8 cellular contexts compared by ENCODE assay signal in genomic region chr1:10867138-10867721, GRCh38.
DNase-seq lines count a peak whose midpoint lies in the region; ATAC-seq and TF ChIP-seq lines count a peak whose summit lies in the region.

No MANE protein-coding gene starts in this region.

- H3K4me3 ChIP-seq in cardiac muscle cell, result peak overlapping the region; percentile 58
- peak overlapping the region; percentile 29 to 47 for H3K4me3 ChIP-seq in uterus

- intact Hi-C loops in uterus (cut with DNase I; ENCODE audit: low total_unique reads), result loop anchor here (5.0 kb wide), 1 partner anchor 360 kb away; no protein-coding TSS in a partner anchor

- TF ChIP-seq POLR2A in uterus (IDR thresholded peaks at IDR 0.05), result no peak

- H3K27me3 ChIP-seq in cardiac muscle cell (peaks cover 10% of the 10 kb centered on the region), uterus (no peaks in the 10 kb centered on the region)

- H3K36me3 ChIP-seq in cardiac muscle cell, result no peaks in the 10 kb centered on the region
- no peaks in the 10 kb centered on the region for H3K36me3 ChIP-seq in uterus

- DNase-seq in COLO668 (lab: John Stamatoyannopoulos, UW; ENCODE audit: unreplicated experiment), result peak; percentile 94
- peak; percentile 40 to 56 for DNase-seq in SHP77 (lab: John Stamatoyannopoulos, UW)
- DNase-seq in activated naive CD4-positive, alpha-beta T cell (lab: John Stamatoyannopoulos, UW), result peak; percentile 19 to 60 (median 35)
- peak; percentile 44 to 85 for DNase-seq in cardiac muscle cell (ENCODE audit: low read depth in 1 of 2, low spot score in 1 of 2)
- DNase-seq in putamen (ENCODE audit: low spot score), result peak; percentile 30
- DNase-seq in uterus, result peak; percentile 43 to 62

- ATAC-seq in HG02678 (IDR thresholded peaks at IDR 0.05; ENCODE audit: unreplicated experiment), result peak; percentile 68
- ATAC-seq in GM21619 (IDR thresholded peaks at IDR 0.05; ENCODE audit: unreplicated experiment), result no peak

- TF ChIP-seq CTCF in cardiac muscle cell (IDR thresholded peaks at IDR 0.05; ENCODE audit: low read depth, low read length), result peak; percentile 31
- TF ChIP-seq CTCF in uterus (IDR thresholded peaks at IDR 0.05), result peak; percentile 43 to 90 (median 84)

- H3K27ac ChIP-seq in cardiac muscle cell (no peak overlapping the region), uterus (no peak overlapping the region)

- H3K9me3 ChIP-seq in cardiac muscle cell (ENCODE audit: low read depth) (no peaks in the 10 kb centered on the region), uterus (no peaks in the 10 kb centered on the region)

- H3K4me1 ChIP-seq in cardiac muscle cell (ENCODE audit: low read depth) (peaks cover 38% of the 10 kb centered on the region), uterus (peaks cover 0 to 12% of the 10 kb centered on the region in 2 donors)

Comparison
In these comparisons a context has a peak if more than half of its experiments do, and no peak if none do; other contexts are left out.
1. DNase-seq: peak in every context shown above with its lines; median percentile 94 in COLO668; 64 in cardiac muscle cell; 52 in uterus; 48 in SHP77; 35 in activated naive CD4-positive, alpha-beta T cell; 30 in putamen.